17 cellular contexts compared by ENCODE assay signal in genomic region chr10:43946445-43946844, GRCh38.
A peak's percentile ranks its signal among the peaks of the same experiment; 100 is the strongest.
DNase-seq lines count a peak whose midpoint lies in the region; ATAC-seq, FAIRE-seq and TF ChIP-seq lines count a peak whose summit lies in the region.
"Had no signal": no experiment of that assay in that cellular context is flagged by ENCODE, and none has a peak within 500 bp of the region (broad histone marks: within the 10 kb centered on the region; RNA-seq: fewer than 3 reads in every experiment).

No MANE protein-coding gene starts in this region.

- H3K4me3 ChIP-seq in bronchial epithelial cell (ENCODE audit: low read depth, low read length) (no peak overlapping the region), colonic mucosa (no peak overlapping the region), upper lobe of right lung (no peak overlapping the region)
- H3K4me3 ChIP-seq: A549, GM23248 had no signal

- H3K9me3 ChIP-seq in colonic mucosa, result no peaks in the 10 kb centered on the region
- H3K9me3 ChIP-seq in upper lobe of right lung, result no peaks in the 10 kb centered on the region
- H3K9me3 ChIP-seq: A549, BE2C had no signal

- peaks cover 0 to 3% (median 0%) of the 10 kb centered on the region in 3 donors for H3K9me3 Mint-ChIP-seq in T-cell

- H3K27me3 Mint-ChIP-seq in T-cell, result peaks cover 5 to 29% of the 10 kb centered on the region in 2 donors

- H3K4me1 ChIP-seq in colonic mucosa (no peaks in the 10 kb centered on the region), upper lobe of right lung (no peaks in the 10 kb centered on the region)
- H3K4me1 ChIP-seq: A549, Caco-2 had no signal

- no peak overlapping the region for H3K4me3 Mint-ChIP-seq in T-cell
- H3K4me3 Mint-ChIP-seq: CD4-positive, alpha-beta memory T cell had no signal

- H3K27ac ChIP-seq in colonic mucosa (no peak overlapping the region), upper lobe of right lung (no peak overlapping the region)
- H3K27ac ChIP-seq: A549, C4-2B, GM23248, HL-60 had no signal

- H3K27me3 ChIP-seq in bronchial epithelial cell (ENCODE audit: control insufficient read depth, insufficient read depth, low read length) (no peaks in the 10 kb centered on the region), colonic mucosa (no peaks in the 10 kb centered on the region), upper lobe of right lung (no peaks in the 10 kb centered on the region)
- H3K27me3 ChIP-seq: BE2C had no signal

- no peak for TF ChIP-seq CTCF in bronchial epithelial cell (IDR thresholded peaks at IDR 0.05; ENCODE audit: insufficient read depth, low read length, severe bottlenecking)
- TF ChIP-seq CTCF in colonic mucosa (IDR thresholded peaks at IDR 0.05), result no peak
- no peak for TF ChIP-seq CTCF in upper lobe of right lung (IDR thresholded peaks at IDR 0.05)

- DNase-seq in bronchial epithelial cell (ENCODE audit: low read depth) (no peak), colonic mucosa (peak; percentile 14), left lobe of liver (ENCODE audit: low spot score) (peak; percentile 18), upper lobe of right lung (peak; percentile 26), COLO668 (lab: John Stamatoyannopoulos, UW; ENCODE audit: unreplicated experiment) (no peak), T-cell (no peak)
- DNase-seq: BE2C; CD4-positive, alpha-beta memory T cell; DMS53; GF-D8; GM23248 had no signal

- no peak overlapping the region for H3K9ac ChIP-seq in colonic mucosa (ENCODE audit: low read depth in 2 of 2, low read length in 2 of 2)
- H3K9ac ChIP-seq: GM23248 had no signal

- POLR2A ChIA-PET in T-cell (lab: Charles Lee), result no interaction called here

- H3K27ac Mint-ChIP-seq in T-cell, result no peak overlapping the region
- H3K27ac Mint-ChIP-seq: CD4-positive, alpha-beta memory T cell had no signal

- H3K36me3 Mint-ChIP-seq in T-cell, result no peaks in the 10 kb centered on the region
- H3K36me3 Mint-ChIP-seq: CD4-positive, alpha-beta memory T cell had no signal

- ATAC-seq in left lobe of liver (no peak), upper lobe of right lung (no peak), T-cell (replicated peaks in 1 of 4) (no peak)
- ATAC-seq: A549, HCT116 had no signal

- H3K36me3 ChIP-seq in bronchial epithelial cell (ENCODE audit: control insufficient read depth, insufficient read depth, low read length) (no peaks in the 10 kb centered on the region), colonic mucosa (no peaks in the 10 kb centered on the region), upper lobe of right lung (no peaks in the 10 kb centered on the region)
- H3K36me3 ChIP-seq: BE2C had no signal

- FAIRE-seq in bronchial epithelial cell (lab: Jason Lieb, UNC), result peak; percentile 36
- FAIRE-seq: A549, H54 had no signal

- intact Hi-C loops in colonic mucosa (cut with DNase I) (no loop called here), upper lobe of right lung (cut with DNase I) (no loop called here)

- CTCF ChIA-PET in T-cell (lab: Charles Lee), result no interaction called here

- H3K4me1 Mint-ChIP-seq in T-cell, result peaks cover 13 to 18% (median 17%) of the 10 kb centered on the region in 3 donors

Comparison
In these comparisons a context has a peak if more than half of its experiments do, and no peak if none do; other contexts are left out.
1. DNase-seq: peak in colonic mucosa (single experiment), left lobe of liver (single experiment) and upper lobe of right lung (single experiment); none in bronchial epithelial cell (single experiment), COLO668 (single experiment) and T-cell (0 of 34).